38 cellular contexts compared by ENCODE assay signal in genomic region chr6:99036672-99037071, GRCh38.
"Had no signal": no experiment of that assay in that cellular context is flagged by ENCODE, and none has a peak within 500 bp of the region (broad histone marks: within the 10 kb centered on the region; RNA-seq: fewer than 3 reads in every experiment).

No MANE protein-coding gene starts in this region.

- H3K4me1 ChIP-seq: adrenal gland, ascending aorta, breast epithelium had no signal

- H3K36me3 Mint-ChIP-seq: activated naive CD4-positive, alpha-beta T cell treated with anti-CD3 and anti-CD28 coated beads, Interleukin-2, amount 10 ng/mL, durations not matched to agents 7 days and 5 days; activated naive CD4-positive, alpha-beta T cell treated with anti-CD3 and anti-CD28 coated beads, Interleukin-2, amount 50 U/mL, for 24 hours; activated naive CD4-positive, alpha-beta T cell treated with anti-CD3 and anti-CD28 coated beads, Interleukin-2, amount 50 U/mL, for 72 hours; activated naive CD8-positive, alpha-beta T cell; activated naive CD8-positive, alpha-beta T cell treated with anti-CD3 and anti-CD28 coated beads for 36 hours; activated naive CD8-positive, alpha-beta T cell treated with anti-CD3 and anti-CD28 coated beads, Interleukin-2, amount 10 ng/mL, durations not matched to agents 7 days and 5 days; brain had no signal

- H3K36me3 ChIP-seq: adrenal gland, ascending aorta, brain microvascular endothelial cell, breast epithelium, cardiac muscle cell had no signal

- H3K9me3 ChIP-seq: adrenal gland, ascending aorta, body of pancreas, breast epithelium had no signal

- H3K4me3 ChIP-seq: adrenal gland, ascending aorta, body of pancreas, breast epithelium, cardiac muscle cell had no signal

- H3K4me1 Mint-ChIP-seq: activated naive CD4-positive, alpha-beta T cell treated with anti-CD3 and anti-CD28 coated beads, Interleukin-2, amount 10 ng/mL, durations not matched to agents 7 days and 5 days; activated naive CD4-positive, alpha-beta T cell treated with anti-CD3 and anti-CD28 coated beads, Interleukin-2, amount 50 U/mL, for 24 hours; activated naive CD8-positive, alpha-beta T cell treated with anti-CD3 and anti-CD28 coated beads for 36 hours; activated naive CD8-positive, alpha-beta T cell treated with anti-CD3 and anti-CD28 coated beads, Interleukin-2, amount 10 ng/mL, durations not matched to agents 7 days and 5 days; activated naive CD8-positive, alpha-beta T cell treated with anti-CD3 and anti-CD28 coated beads, Interleukin-2, amount 50 U/mL, for 24 hours; activated T-helper 17 cell treated with anti-CD3 and anti-CD28 coated beads, Interleukin-2, amount 50 U/mL, for 72 hours; brain; central memory CD8-positive, alpha-beta T cell had no signal

- H3K9me3 Mint-ChIP-seq: activated naive CD4-positive, alpha-beta T cell treated with anti-CD3 and anti-CD28 coated beads for 36 hours; activated naive CD4-positive, alpha-beta T cell treated with anti-CD3 and anti-CD28 coated beads, Interleukin-2, amount 10 ng/mL, durations not matched to agents 7 days and 5 days; activated naive CD4-positive, alpha-beta T cell treated with anti-CD3 and anti-CD28 coated beads, Interleukin-2, amount 50 U/mL, for 24 hours; activated naive CD4-positive, alpha-beta T cell treated with anti-CD3 and anti-CD28 coated beads, Interleukin-2, amount 50 U/mL, for 72 hours; activated naive CD8-positive, alpha-beta T cell treated with anti-CD3 and anti-CD28 coated beads for 36 hours; activated naive CD8-positive, alpha-beta T cell treated with anti-CD3 and anti-CD28 coated beads, Interleukin-2, amount 10 ng/mL, durations not matched to agents 7 days and 5 days; activated naive CD8-positive, alpha-beta T cell treated with anti-CD3 and anti-CD28 coated beads, Interleukin-2, amount 50 U/mL, for 24 hours; activated T-cell treated with anti-CD3 and anti-CD28 coated beads, Interleukin-2, amount 50 U/mL, for 24 hours; activated T-cell treated with anti-CD3 and anti-CD28 coated beads, Interleukin-2, amount 50 U/mL, for 4 hours; activated T-helper 1 cell treated with anti-CD3 and anti-CD28 coated beads, Interleukin-12 subunit alpha, Interleukin-12 subunit beta, Interleukin-2, Interleukin-4 antibody, amounts not matched to agents 30 ng/mL and 10 ng/mL and 1 ng/mL, durations not matched to agents 14 hours and 24 hours and 36 hours; activated T-helper 17 cell treated with anti-CD3 and anti-CD28 coated beads, Interleukin-2, amount 50 U/mL, for 72 hours; activated T-helper 2 cell treated with anti-CD3 and anti-CD28 coated beads, Interferon-gamma antibody, Interleukin-2, Interleukin-4, amounts not matched to agents 10 μg/mL and 5 μg/mL and 100 μg/mL, durations not matched to agents 14 hours and 24 hours and 36 hours; brain; central memory CD8-positive, alpha-beta T cell had no signal

- H3K4me3 Mint-ChIP-seq: activated naive CD4-positive, alpha-beta T cell treated with anti-CD3 and anti-CD28 coated beads for 36 hours; activated naive CD4-positive, alpha-beta T cell treated with anti-CD3 and anti-CD28 coated beads, Interleukin-2, amount 10 ng/mL, durations not matched to agents 7 days and 5 days; activated naive CD4-positive, alpha-beta T cell treated with anti-CD3 and anti-CD28 coated beads, Interleukin-2, amount 50 U/mL, for 24 hours; activated naive CD8-positive, alpha-beta T cell; activated naive CD8-positive, alpha-beta T cell treated with anti-CD3 and anti-CD28 coated beads for 36 hours; activated naive CD8-positive, alpha-beta T cell treated with anti-CD3 and anti-CD28 coated beads, Interleukin-2, amount 10 ng/mL, durations not matched to agents 7 days and 5 days; activated naive CD8-positive, alpha-beta T cell treated with anti-CD3 and anti-CD28 coated beads, Interleukin-2, amount 50 U/mL, for 24 hours; activated T-cell treated with anti-CD3 and anti-CD28 coated beads, Interleukin-2, amount 50 U/mL, for 24 hours; activated T-cell treated with anti-CD3 and anti-CD28 coated beads, Interleukin-2, amount 50 U/mL, for 4 hours; activated T-cell treated with anti-CD3 and anti-CD28 coated beads, Interleukin-2, amount 50 U/mL, for 72 hours; activated T-helper 1 cell treated with anti-CD3 and anti-CD28 coated beads, Interleukin-12 subunit alpha, Interleukin-12 subunit beta, Interleukin-2, Interleukin-4 antibody, amounts not matched to agents 30 ng/mL and 10 ng/mL and 1 ng/mL, durations not matched to agents 14 hours and 24 hours and 36 hours; activated T-helper 17 cell treated with anti-CD3 and anti-CD28 coated beads, Interleukin-2, amount 50 U/mL, for 72 hours; brain; central memory CD8-positive, alpha-beta T cell had no signal

- H3K27me3 ChIP-seq: adrenal gland, ascending aorta, body of pancreas, brain microvascular endothelial cell, breast epithelium, cardiac muscle cell had no signal

- H3K27ac Mint-ChIP-seq: activated naive CD4-positive, alpha-beta T cell treated with anti-CD3 and anti-CD28 coated beads for 36 hours; activated naive CD4-positive, alpha-beta T cell treated with anti-CD3 and anti-CD28 coated beads, Interleukin-2, amount 10 ng/mL, durations not matched to agents 7 days and 5 days; activated naive CD4-positive, alpha-beta T cell treated with anti-CD3 and anti-CD28 coated beads, Interleukin-2, amount 50 U/mL, for 24 hours; activated naive CD4-positive, alpha-beta T cell treated with anti-CD3 and anti-CD28 coated beads, Interleukin-2, amount 50 U/mL, for 72 hours; activated naive CD8-positive, alpha-beta T cell; activated naive CD8-positive, alpha-beta T cell treated with anti-CD3 and anti-CD28 coated beads for 36 hours; activated naive CD8-positive, alpha-beta T cell treated with anti-CD3 and anti-CD28 coated beads, Interleukin-2, amount 10 ng/mL, durations not matched to agents 7 days and 5 days; activated naive CD8-positive, alpha-beta T cell treated with anti-CD3 and anti-CD28 coated beads, Interleukin-2, amount 50 U/mL, for 24 hours; activated T-cell treated with anti-CD3 and anti-CD28 coated beads, Interleukin-2, amount 50 U/mL, for 24 hours; activated T-cell treated with anti-CD3 and anti-CD28 coated beads, Interleukin-2, amount 50 U/mL, for 72 hours; activated T-helper 1 cell treated with anti-CD3 and anti-CD28 coated beads, Interleukin-12 subunit alpha, Interleukin-12 subunit beta, Interleukin-2, Interleukin-4 antibody, amounts not matched to agents 30 ng/mL and 10 ng/mL and 1 ng/mL, durations not matched to agents 14 hours and 24 hours and 36 hours; activated T-helper 17 cell treated with anti-CD3 and anti-CD28 coated beads, Interleukin-2, amount 50 U/mL, for 72 hours; activated T-helper 2 cell treated with anti-CD3 and anti-CD28 coated beads, Interferon-gamma antibody, Interleukin-2, Interleukin-4, amounts not matched to agents 10 μg/mL and 5 μg/mL and 100 μg/mL, durations not matched to agents 14 hours and 24 hours and 36 hours; brain had no signal

- DNase-seq: activated effector memory CD4-positive, alpha-beta T cell treated with anti-CD3 and anti-CD28 coated beads, Interleukin-2, amount 50 U/mL, for 16 hours; activated effector memory CD4-positive, alpha-beta T cell treated with Interleukin-2 at 50 U/mL for 16 hours; activated gamma-delta T cell; activated gamma-delta T cell treated with Interleukin-2 at 50 U/mL for 16 hours; activated naive CD4-positive, alpha-beta T cell; activated naive CD4-positive, alpha-beta T cell treated with anti-CD3 and anti-CD28 coated beads for 36 hours; activated naive CD4-positive, alpha-beta T cell treated with anti-CD3 and anti-CD28 coated beads, Interleukin-2, amount 10 ng/mL, durations not matched to agents 7 days and 5 days; activated naive CD4-positive, alpha-beta T cell treated with anti-CD3 and anti-CD28 coated beads, Interleukin-2, amount 50 U/mL, for 16 hours; activated naive CD4-positive, alpha-beta T cell treated with Interleukin-2 at 50 U/mL for 16 hours; activated naive CD8-positive, alpha-beta T cell treated with anti-CD3 and anti-CD28 coated beads for 36 hours; activated naive CD8-positive, alpha-beta T cell treated with anti-CD3 and anti-CD28 coated beads, Interleukin-2, amount 10 ng/mL, durations not matched to agents 7 days and 5 days; activated naive CD8-positive, alpha-beta T cell treated with anti-CD3 and anti-CD28 coated beads, Interleukin-2, amount 50 U/mL, for 24 hours; activated T-cell treated with anti-CD3 and anti-CD28 coated beads, Interleukin-2, amount 50 U/mL, for 1 hour; activated T-cell treated with anti-CD3 and anti-CD28 coated beads, Interleukin-2, amount 50 U/mL, for 24 hours; activated T-cell treated with anti-CD3 and anti-CD28 coated beads, Interleukin-2, amount 50 U/mL, for 4 hours; activated T-cell treated with anti-CD3 and anti-CD28 coated beads, Interleukin-2, amount 50 U/mL, for 48 hours; activated T-cell treated with anti-CD3 and anti-CD28 coated beads, Interleukin-2, amount 50 U/mL, for 72 hours; adrenal gland; amniotic stem cell; amygdala; anterior cingulate cortex; aorta; body of pancreas; brain microvascular endothelial cell; caudate nucleus; central memory CD4-positive, alpha-beta T cell; cerebellar nuclear complex had no signal

- H3K27ac ChIP-seq: adrenal gland, ascending aorta, body of pancreas, brain microvascular endothelial cell, breast epithelium, cardiac muscle cell had no signal
